Comparison of ENCODE assay signal across 15 cellular contexts in genomic region chr4:119525005-119525749, GRCh38.
A peak's percentile ranks its signal among the peaks of the same experiment; 100 is the strongest.
DNase-seq lines count a peak whose midpoint lies in the region; ATAC-seq and TF ChIP-seq lines count a peak whose summit lies in the region.
"Had no signal": no experiment of that assay in that cellular context is flagged by ENCODE, and none has a peak within 500 bp of the region (broad histone marks: within the 10 kb centered on the region; RNA-seq: fewer than 3 reads in every experiment).

No MANE protein-coding gene starts in this region.

- no peak overlapping the region for H2BK5ac ChIP-seq in H9 (ENCODE audit: insufficient read length, low read length)

- H3K27me3 Mint-ChIP-seq in H9 (ENCODE audit: low read depth): no peaks in the 10 kb centered on the region
- H3K27me3 Mint-ChIP-seq: activated CD4-positive, alpha-beta T cell treated with anti-CD3 and anti-CD28 coated beads, Interleukin-2, amount 10 ng/mL, durations not matched to agents 7 days and 5 days; activated naive CD8-positive, alpha-beta T cell treated with anti-CD3 and anti-CD28 coated beads, Interleukin-2, amount 50 U/mL, for 24 hours; naive B cell; stimulated activated naive CD8-positive, alpha-beta T cell treated with anti-CD3 and anti-CD28 coated beads, Interleukin-15, amount 100 ng/mL, for 72 hours had no signal

- intact Hi-C loops in prostate gland (cut with DNase I): no loop called here

- peak overlapping the region; percentile 98 for H3K27ac ChIP-seq in SJSA1
- peak overlapping the region; percentile 65 for H3K27ac ChIP-seq in fibroblast of lung (ENCODE audit: insufficient read depth, low read length)
- H3K27ac ChIP-seq in prostate gland: peak overlapping the region; percentile 26 to 37
- H3K27ac ChIP-seq in H9 (ENCODE audit: insufficient read length, low read depth, low read length): no peak overlapping the region
- H3K27ac ChIP-seq: KMS-11 had no signal

- H3K9me3 Mint-ChIP-seq in H9: no peaks in the 10 kb centered on the region
- H3K9me3 Mint-ChIP-seq: activated CD4-positive, alpha-beta T cell treated with anti-CD3 and anti-CD28 coated beads, Interleukin-2, amount 10 ng/mL, durations not matched to agents 7 days and 5 days; activated naive CD8-positive, alpha-beta T cell treated with anti-CD3 and anti-CD28 coated beads, Interleukin-2, amount 50 U/mL, for 24 hours; naive B cell; stimulated activated naive CD8-positive, alpha-beta T cell treated with anti-CD3 and anti-CD28 coated beads, Interleukin-15, amount 100 ng/mL, for 72 hours had no signal

- H3K4me2 ChIP-seq in fibroblast of lung (ENCODE audit: extremely low read depth, insufficient read depth, low read length) (peak overlapping the region; percentile 69), H9 (ENCODE audit: insufficient read depth, insufficient read length, low read length) (no peak overlapping the region)
- H3K4me2 ChIP-seq: KMS-11 had no signal

- H3K4me3 Mint-ChIP-seq in H9: no peak overlapping the region
- H3K4me3 Mint-ChIP-seq: activated CD4-positive, alpha-beta T cell treated with anti-CD3 and anti-CD28 coated beads, Interleukin-2, amount 10 ng/mL, durations not matched to agents 7 days and 5 days; activated naive CD8-positive, alpha-beta T cell treated with anti-CD3 and anti-CD28 coated beads, Interleukin-2, amount 50 U/mL, for 24 hours; naive B cell; stimulated activated naive CD8-positive, alpha-beta T cell treated with anti-CD3 and anti-CD28 coated beads, Interleukin-15, amount 100 ng/mL, for 72 hours had no signal

- peaks cover 2 to 6% (median 4%) of the 10 kb centered on the region in 3 experiments; a peak in 5 of 7 replicates for H3K36me3 Mint-ChIP-seq in H9 (ENCODE audit: insufficient read depth in 1 of 3, low read depth in 3 of 3)

- H3K18ac ChIP-seq in H9 (ENCODE audit: insufficient read length, low read depth, low read length): no peak overlapping the region

- no peak overlapping the region for H4K91ac ChIP-seq in H9 (ENCODE audit: insufficient read length, low read depth, low read length)

- H3K4ac ChIP-seq in H9 (ENCODE audit: low read depth, low read length): no peak overlapping the region

- no peak overlapping the region for H3K23ac ChIP-seq in H9 (ENCODE audit: insufficient read length, low read depth, low read length)

- no peak overlapping the region for H4K5ac ChIP-seq in H9 (ENCODE audit: insufficient read length, low read depth, low read length)

- no peak overlapping the region for H2BK12ac ChIP-seq in H9 (ENCODE audit: insufficient read length, low read depth, low read length)

- H3K4me3 ChIP-seq in BJ (ENCODE audit: low read depth, low read length) (no peak overlapping the region), SJSA1 (no peak overlapping the region), fibroblast of lung (replicated peaks in 1 of 4; ENCODE audit: control extremely low read depth in 1 of 4, insufficient read depth in 1 of 4, low read depth in 3 of 4, low read length in 4 of 4) (peak overlapping the region in 2 of 4 experiments; percentile 13 to 29), prostate gland (no peak overlapping the region)

- no peak for ATAC-seq in GM18870 (IDR thresholded peaks at IDR 0.05; ENCODE audit: unreplicated experiment)
- no peak for ATAC-seq in HG03442 (IDR thresholded peaks at IDR 0.05; ENCODE audit: unreplicated experiment)
- ATAC-seq: activated naive CD8-positive, alpha-beta T cell treated with anti-CD3 and anti-CD28 coated beads, Interleukin-2, amount 50 U/mL, for 24 hours; stimulated activated naive CD8-positive, alpha-beta T cell treated with anti-CD3 and anti-CD28 coated beads, Interleukin-15, amount 100 ng/mL, for 72 hours had no signal

- no peak for TF ChIP-seq POLR2A in prostate gland (IDR thresholded peaks at IDR 0.05)

- H3K14ac ChIP-seq in H9 (ENCODE audit: insufficient read depth, low read length): no peak overlapping the region

- H2AFZ ChIP-seq in fibroblast of lung (ENCODE audit: low read length) (no peak overlapping the region), H9 (ENCODE audit: low read length) (no peak overlapping the region)

- no peak overlapping the region for H2BK120ac ChIP-seq in H9 (ENCODE audit: low read depth, low read length, poor library complexity, severe bottlenecking)

- H3K79me2 ChIP-seq in fibroblast of lung (ENCODE audit: control insufficient read depth, insufficient read depth, low read length): peaks cover 9% of the 10 kb centered on the region
- no peaks in the 10 kb centered on the region for H3K79me2 ChIP-seq in H9 (ENCODE audit: insufficient read depth, low read length)

- H3K9me3 ChIP-seq in SJSA1 (replicated peaks) (no peaks in the 10 kb centered on the region), fibroblast of lung (ENCODE audit: control insufficient read depth, insufficient read depth, low read depth, low read length) (no peaks in the 10 kb centered on the region), prostate gland (no peaks in the 10 kb centered on the region), H9 (ENCODE audit: control insufficient read depth, low read depth, low read length) (no peaks in the 10 kb centered on the region)

- no peaks in the 10 kb centered on the region for H3K27me3 ChIP-seq in BJ (ENCODE audit: control insufficient read depth, insufficient read depth, low read length)
- H3K27me3 ChIP-seq in SJSA1 (replicated peaks): no peaks in the 10 kb centered on the region
- H3K27me3 ChIP-seq in fibroblast of lung (ENCODE audit: control insufficient read depth, insufficient read depth, low read length): no peaks in the 10 kb centered on the region
- no peaks in the 10 kb centered on the region for H3K27me3 ChIP-seq in prostate gland (replicated peaks; ENCODE audit: insufficient read depth)
- H3K27me3 ChIP-seq in H9 (ENCODE audit: insufficient read depth, low read length): no peaks in the 10 kb centered on the region

- H3K9ac ChIP-seq in fibroblast of lung (ENCODE audit: insufficient read depth, low read length) (no peak overlapping the region), H9 (ENCODE audit: extremely low read depth, insufficient read length, low read length) (no peak overlapping the region)
- H3K9ac ChIP-seq: KMS-11 had no signal

- no peak overlapping the region for H4K8ac ChIP-seq in H9 (replicated peaks; ENCODE audit: insufficient read length, low read depth, low read length)

- 73% methylated on average over 5 of the region's 5 CpGs for WGBS in prostate gland
- no CpG with 5 or more reads among the region's 5 CpGs for WGBS in H9 (ENCODE audit: extremely low coverage, insufficient read length, low lambda C conversion rate)

- H3T11ph ChIP-seq in H9 (ENCODE audit: low read length): no peak overlapping the region

- no peaks in the 10 kb centered on the region for H3K23me2 ChIP-seq in H9 (ENCODE audit: insufficient read length, low read depth, low read length, poor library complexity, severe bottlenecking)

- no peaks in the 10 kb centered on the region for H4K20me1 ChIP-seq in fibroblast of lung (ENCODE audit: control insufficient read depth, extremely low read depth, insufficient read depth, low read length)
- H4K20me1 ChIP-seq in H9 (ENCODE audit: control insufficient read depth, insufficient read depth, insufficient read length): no peaks in the 10 kb centered on the region

- TF ChIP-seq CTCF in BJ (IDR thresholded peaks at IDR 0.05; ENCODE audit: insufficient read depth, low read depth, low read length): no peak
- no peak for TF ChIP-seq CTCF in fibroblast of lung (conservative IDR thresholded peaks at IDR 0.05 in 1 of 2, IDR thresholded peaks at IDR 0.05 in 1 of 2; ENCODE audit: low read depth in 1 of 2, low read length in 2 of 2)
- no peak for TF ChIP-seq CTCF in prostate gland (IDR thresholded peaks at IDR 0.05)
- no peak for TF ChIP-seq CTCF in H9 (conservative IDR thresholded peaks at IDR 0.05)

- CTCF ChIA-PET in BJ (lab: Yijun Ruan, JAX): interaction anchor here (1.0 kb wide), 1 partner anchor 10 kb away, joined by 3 read pairs; no protein-coding TSS in a partner anchor

- no peak overlapping the region for H2BK15ac ChIP-seq in H9 (ENCODE audit: low read depth, low read length)

- H2BK20ac ChIP-seq in H9 (ENCODE audit: low read depth, low read length, poor library complexity, severe bottlenecking): no peak overlapping the region

- peaks cover 22 to 33% of the 10 kb centered on the region in 2 experiments for H3K4me1 Mint-ChIP-seq in H9
- H3K4me1 Mint-ChIP-seq: activated CD4-positive, alpha-beta T cell treated with anti-CD3 and anti-CD28 coated beads, Interleukin-2, amount 10 ng/mL, durations not matched to agents 7 days and 5 days; activated naive CD8-positive, alpha-beta T cell treated with anti-CD3 and anti-CD28 coated beads, Interleukin-2, amount 50 U/mL, for 24 hours; naive B cell; stimulated activated naive CD8-positive, alpha-beta T cell treated with anti-CD3 and anti-CD28 coated beads, Interleukin-15, amount 100 ng/mL, for 72 hours had no signal

- no peaks in the 10 kb centered on the region for H3K79me1 ChIP-seq in H9 (ENCODE audit: insufficient read depth, low read depth, low read length, poor library complexity, severe bottlenecking)

- peak; percentile 43 for DNase-seq in BJ (ENCODE audit: low read depth)
- peak; percentile 58 to 77 for DNase-seq in SJSA1 (ENCODE audit: low read depth in 1 of 2, low spot score in 2 of 2)
- peak; percentile 78 to 92 for DNase-seq in fibroblast of lung (ENCODE audit: low read depth in 2 of 2)
- no peak for DNase-seq in prostate gland (ENCODE audit: low spot score)
- no peak for DNase-seq in nucleus accumbens (lab: John Stamatoyannopoulos, UW)
- no peak for DNase-seq in H9
- DNase-seq: activated CD4-positive, alpha-beta T cell treated with anti-CD3 and anti-CD28 coated beads, Interleukin-2, amount 10 ng/mL, durations not matched to agents 7 days and 5 days; activated naive CD8-positive, alpha-beta T cell treated with anti-CD3 and anti-CD28 coated beads, Interleukin-2, amount 50 U/mL, for 24 hours; naive B cell; NCI-H446; SIG-M5; stimulated activated naive CD8-positive, alpha-beta T cell treated with anti-CD3 and anti-CD28 coated beads, Interleukin-15, amount 100 ng/mL, for 72 hours had no signal

- H3K36me3 ChIP-seq in BJ (ENCODE audit: control insufficient read depth, insufficient read depth, low read length) (peaks cover 6% of the 10 kb centered on the region), SJSA1 (peaks cover 50% of the 10 kb centered on the region), fibroblast of lung (ENCODE audit: control insufficient read depth, insufficient read depth, low read length) (peaks cover 6% of the 10 kb centered on the region), prostate gland (no peaks in the 10 kb centered on the region)

- H2AK5ac ChIP-seq in H9 (ENCODE audit: insufficient read length, low read length): no peak overlapping the region

- H3K4me1 ChIP-seq in SJSA1 (replicated peaks): peaks cover 58% of the 10 kb centered on the region
- H3K4me1 ChIP-seq in fibroblast of lung (ENCODE audit: control insufficient read depth, extremely low read depth, insufficient read depth, low read length): peaks cover 12% of the 10 kb centered on the region
- H3K4me1 ChIP-seq in prostate gland (replicated peaks): no peaks in the 10 kb centered on the region
- H3K4me1 ChIP-seq in H9 (ENCODE audit: insufficient read depth, low read length): 0 out of 2 replicates have a peak, but pooled peaks cover 2% of the 10 kb centered on the region

- POLR2A ChIA-PET in BJ (lab: Charles Lee): interaction anchor here (0.5 to 0.6 kb wide), 2 partner anchors 536 to 635 kb away, joined by 3 to 4 read pairs; no protein-coding TSS in a partner anchor

- no peak overlapping the region; a peak in 2 of 7 replicates for H3K27ac Mint-ChIP-seq in H9
- H3K27ac Mint-ChIP-seq: activated CD4-positive, alpha-beta T cell treated with anti-CD3 and anti-CD28 coated beads, Interleukin-2, amount 10 ng/mL, durations not matched to agents 7 days and 5 days; activated naive CD8-positive, alpha-beta T cell treated with anti-CD3 and anti-CD28 coated beads, Interleukin-2, amount 50 U/mL, for 24 hours; stimulated activated naive CD8-positive, alpha-beta T cell treated with anti-CD3 and anti-CD28 coated beads, Interleukin-15, amount 100 ng/mL, for 72 hours had no signal

- no peak overlapping the region for H3K56ac ChIP-seq in H9 (ENCODE audit: insufficient read length, low read depth, low read length)

Comparison
In these comparisons a context has a peak if more than half of its experiments do, and no peak if none do; other contexts are left out.
1. DNase-seq: peak in BJ (single experiment), SJSA1 (2 of 2) and fibroblast of lung (2 of 2); none in prostate gland (single experiment), nucleus accumbens (0 of 56) and H9 (single experiment).